In the genomic region with DNA sequence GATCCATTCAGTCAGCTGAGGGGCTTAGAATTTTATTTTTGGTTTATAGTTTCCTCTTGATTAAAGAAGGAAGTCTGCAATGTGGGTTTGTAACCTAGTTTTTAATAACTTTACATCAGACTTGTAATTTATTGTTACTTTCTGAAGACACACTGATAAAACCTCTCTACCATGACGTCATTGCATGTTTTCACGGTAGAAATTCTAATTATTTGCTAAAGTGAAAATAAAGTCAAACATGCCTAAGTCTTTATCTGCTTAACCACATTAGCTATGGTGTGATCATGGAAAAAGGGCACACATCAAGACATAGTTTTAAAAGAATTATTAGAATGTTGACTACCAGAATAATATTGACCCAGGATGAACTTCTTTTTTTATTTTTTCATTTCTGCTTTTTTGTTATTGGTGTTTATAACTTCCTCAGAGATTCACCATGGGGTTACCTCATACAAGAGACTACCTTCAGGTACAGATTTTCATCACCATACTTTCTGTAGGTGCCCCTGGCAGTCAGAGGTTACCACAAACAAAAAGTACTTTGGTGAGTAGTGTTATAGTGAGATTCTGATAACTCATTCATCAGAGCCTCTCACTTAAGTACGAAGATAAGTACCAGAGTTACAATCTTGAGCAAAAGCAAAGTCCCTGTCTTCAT, we compare ENCODE assay signal across 15 cellular contexts. TPM values are rescaled to one million over a fixed set of nuclear protein-coding genes. Genes with fewer than 3 reads are reported as not detected.
DNase-seq lines count a peak whose midpoint lies in the region; ATAC-seq and TF ChIP-seq lines count a peak whose summit lies in the region.
"Had no signal": no experiment of that assay in that cellular context is flagged by ENCODE, and none has a peak within 500 bp of the region (broad histone marks: within the 10 kb centered on the region; RNA-seq: fewer than 3 reads in every experiment).

No MANE protein-coding gene starts in this region.

- H3K27ac Mint-ChIP-seq in T-helper 2 cell treated with Interferon-gamma antibody and Interleukin-4, amounts not matched to agents 5 μg/mL and 100 μg/mL, for 36 hours, result no peak overlapping the region
- H3K27ac Mint-ChIP-seq: natural killer cell, T-cell had no signal

- no peaks in the 10 kb centered on the region for H3K9me3 ChIP-seq in esophagus muscularis mucosa

- peaks cover 13% of the 10 kb centered on the region for H3K27me3 Mint-ChIP-seq in T-helper 2 cell treated with Interferon-gamma antibody and Interleukin-4, amounts not matched to agents 5 μg/mL and 100 μg/mL, for 36 hours (ENCODE audit: low read depth)

- no peak for TF ChIP-seq EP300 in esophagus muscularis mucosa (IDR thresholded peaks at IDR 0.05)

- no peaks in the 10 kb centered on the region for H3K36me3 ChIP-seq in esophagus muscularis mucosa

- 78% methylated on average over 3 of the region's 3 CpGs for WGBS in esophagus muscularis mucosa

- DNase-seq in esophagus muscularis mucosa (ENCODE audit: extremely low spot score), result peak; percentile 19
- DNase-seq in kidney glomerular epithelial cell (lab: John Stamatoyannopoulos, UW), result no peak
- DNase-seq in T-helper 2 cell treated with Interferon-gamma antibody and Interleukin-4, amounts not matched to agents 5 μg/mL and 100 μg/mL, for 36 hours (ENCODE audit: low spot score), result no peak
- DNase-seq in NCI-H446 treated with DMSO at 0.1 percent for 48 hours (lab: John Stamatoyannopoulos, UW), result no peak
- no peak for DNase-seq in GDM1 (lab: John Stamatoyannopoulos, UW)
- DNase-seq: activated CD8-positive, alpha-beta memory T cell treated with anti-CD3 and anti-CD28 coated beads for 24 hours; activated naive CD4-positive, alpha-beta T cell treated with anti-CD3 and anti-CD28 coated beads, Interleukin-2, amount 50 U/mL, for 16 hours; cerebellar nuclear complex; Karpas-422; natural killer cell; small intestine; T-cell had no signal

- TF ChIP-seq CTCF in esophagus muscularis mucosa (IDR thresholded peaks at IDR 0.05), result no peak

- no peak for TF ChIP-seq POLR2A in GM18505 (IDR thresholded peaks at IDR 0.05; ENCODE audit: borderline replicate concordance, extremely low read depth, insufficient read depth, insufficient read length)
- no peak for TF ChIP-seq POLR2A in esophagus muscularis mucosa (IDR thresholded peaks at IDR 0.05; ENCODE audit: low read depth)

- H3K27me3 ChIP-seq in esophagus muscularis mucosa, result no peaks in the 10 kb centered on the region

- no peaks in the 10 kb centered on the region for H3K36me3 Mint-ChIP-seq in T-helper 2 cell treated with Interferon-gamma antibody and Interleukin-4, amounts not matched to agents 5 μg/mL and 100 μg/mL, for 36 hours (ENCODE audit: low read depth)
- H3K36me3 Mint-ChIP-seq: natural killer cell, T-cell had no signal

- ATAC-seq in GM18505 (IDR thresholded peaks at IDR 0.05; ENCODE audit: unreplicated experiment) (peak; percentile 52), GM21528 (IDR thresholded peaks at IDR 0.05; ENCODE audit: low FRiP score, unreplicated experiment) (peak; percentile 56), HG03196 (IDR thresholded peaks at IDR 0.05; ENCODE audit: unreplicated experiment) (peak; percentile 49)
- ATAC-seq: natural killer cell, T-cell had no signal

- H3K4me3 ChIP-seq in esophagus muscularis mucosa, result no peak overlapping the region

- intact Hi-C loops in esophagus muscularis mucosa (cut with DNase I), result no loop called here

- no peaks in the 10 kb centered on the region for H3K4me1 ChIP-seq in esophagus muscularis mucosa

- no peak overlapping the region for H3K27ac ChIP-seq in esophagus muscularis mucosa (replicated peaks in 1 of 4)

- no peaks in the 10 kb centered on the region for H3K9me3 Mint-ChIP-seq in T-helper 2 cell treated with Interferon-gamma antibody and Interleukin-4, amounts not matched to agents 5 μg/mL and 100 μg/mL, for 36 hours
- H3K9me3 Mint-ChIP-seq: natural killer cell had no signal

- H3K4me1 Mint-ChIP-seq in T-helper 2 cell treated with Interferon-gamma antibody and Interleukin-4, amounts not matched to agents 5 μg/mL and 100 μg/mL, for 36 hours (ENCODE audit: low read depth), result peaks cover 2% of the 10 kb centered on the region

- H3K4me3 Mint-ChIP-seq in T-helper 2 cell treated with Interferon-gamma antibody and Interleukin-4, amounts not matched to agents 5 μg/mL and 100 μg/mL, for 36 hours, result no peak overlapping the region
- H3K4me3 Mint-ChIP-seq: natural killer cell, T-cell had no signal

RNA-seq across cellular contexts. Expression of gene PANK1, which starts 7.0 kb away (rescaled TPM):
- total RNA-seq in esophagus muscularis mucosa, result 1 to 10 TPM; 2.0 to 5.0 (median 3.6) TPM

RNA-seq across cellular contexts. Expression of gene KIF20B, which starts 49.3 kb away (rescaled TPM):
- total RNA-seq in esophagus muscularis mucosa, result 1 to 10 TPM; 1.4 to 2.1 (median 1.8) TPM
